Comparison of ENCODE assay signal across 9 cellular contexts in the genomic region with DNA sequence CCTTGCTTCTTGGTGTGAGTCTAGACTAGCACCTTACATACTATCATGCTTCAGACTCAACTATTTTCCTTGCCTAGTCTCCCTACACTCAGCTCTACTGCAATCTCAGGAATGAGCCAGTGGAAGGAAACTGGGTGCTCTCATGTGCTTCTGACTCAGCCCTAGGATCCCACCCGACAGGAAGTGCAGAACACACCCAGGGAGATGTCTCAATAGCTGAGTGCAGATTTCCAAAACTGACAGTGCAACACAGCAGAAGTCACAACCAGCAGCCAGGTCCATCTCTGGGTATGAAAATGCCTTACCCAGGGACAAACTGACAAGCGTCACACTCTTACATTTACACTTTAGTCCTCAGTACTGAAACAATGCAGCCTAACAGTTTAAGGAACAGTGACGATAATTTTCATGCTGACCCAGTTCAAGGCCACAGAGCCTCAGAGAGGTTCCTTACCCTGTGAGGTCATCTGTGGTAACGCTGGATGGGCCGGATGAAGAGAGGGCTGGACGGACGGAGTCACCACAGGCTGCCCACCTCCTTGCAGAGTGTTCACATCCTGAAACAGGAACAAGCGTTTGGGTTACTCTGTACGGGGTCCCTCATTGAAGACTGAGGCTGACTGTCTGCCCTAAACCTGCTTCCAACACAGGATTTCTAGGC. TPM values are rescaled to one million over a fixed set of nuclear protein-coding genes. Genes with fewer than 3 reads are reported as not detected.
A peak's percentile ranks its signal among the peaks of the same experiment; 100 is the strongest.
DNase-seq lines count a peak whose midpoint lies in the region; ATAC-seq, FAIRE-seq and TF ChIP-seq lines count a peak whose summit lies in the region.
"Had no signal": no experiment of that assay in that cellular context is flagged by ENCODE, and none has a peak within 500 bp of the region (broad histone marks: within the 10 kb centered on the region; RNA-seq: fewer than 3 reads in every experiment).

No MANE protein-coding gene starts in this region.

- peak overlapping the region; percentile 52; the same call in 1 of the 2 replicates for H3K4me2 ChIP-seq in IMR-90 (ENCODE audit: low read depth, low read length)
- peak overlapping the region; percentile 46 for H3K4me2 ChIP-seq in keratinocyte (ENCODE audit: control insufficient read depth, extremely low read depth, insufficient read depth, low read depth, low read length)
- H3K4me2 ChIP-seq in OCI-LY7 (ENCODE audit: low read length), result no peak overlapping the region

- H2BK15ac ChIP-seq in IMR-90 (ENCODE audit: low read depth, low read length), result peak overlapping the region; percentile 64; the same call in 2 of the 3 replicates

- peak overlapping the region; percentile 91 for H3K23ac ChIP-seq in IMR-90 (ENCODE audit: low read depth, low read length)

- CTCF ChIA-PET in IMR-90 (lab: Yijun Ruan, JAX), result no interaction called here
- CTCF ChIA-PET in OCI-LY7 (lab: Charles Lee; ENCODE audit: unreplicated experiment), result no interaction called here

- BruUV-seq in IMR-90 (replicated peaks; lab: Mats Ljungman, UMichigan), result no TSS peak
- no TSS peak for BruUV-seq in OCI-LY7 (replicated peaks; lab: Mats Ljungman, UMichigan)

- peak overlapping the region; percentile 83 for H3K18ac ChIP-seq in IMR-90 (ENCODE audit: low read depth, low read length)

- peak overlapping the region; percentile 76; the same call in 1 of the 2 replicates for H4K5ac ChIP-seq in IMR-90 (ENCODE audit: low read depth, low read length)

- H3K9me3 ChIP-seq in IMR-90 (ENCODE audit: control insufficient read depth, insufficient read depth, low read length) (no peaks in the 10 kb centered on the region), ascending aorta (no peaks in the 10 kb centered on the region), keratinocyte (ENCODE audit: control insufficient read depth, low read depth, low read length) (no peaks in the 10 kb centered on the region), subcutaneous abdominal adipose tissue (ENCODE audit: control insufficient read depth in 5 of 5, low read length in 5 of 5) (no peaks in the 10 kb centered on the region), OCI-LY7 (ENCODE audit: low read length) (no peaks in the 10 kb centered on the region), endodermal cell (ENCODE audit: control insufficient read depth, low read length) (no peaks in the 10 kb centered on the region)

- peak overlapping the region; percentile 81 for H4K91ac ChIP-seq in IMR-90 (ENCODE audit: insufficient read depth, low read depth, low read length)

- H2BK120ac ChIP-seq in IMR-90 (ENCODE audit: low read depth, low read length), result peak overlapping the region; percentile 92

- H3K27ac ChIP-seq in IMR-90 (ENCODE audit: insufficient read depth, low read length) (peak overlapping the region; percentile 52), ascending aorta (peak overlapping the region; percentile 27 to 51), keratinocyte (ENCODE audit: control insufficient read depth, insufficient read depth, low read length) (peak overlapping the region; percentile 86), subcutaneous abdominal adipose tissue (ENCODE audit: low read depth, low read length) (peak overlapping the region; percentile 65), OCI-LY7 (ENCODE audit: low read depth, low read length, poor library complexity, severe bottlenecking) (no peak overlapping the region), endodermal cell (ENCODE audit: low read depth, low read length) (no peak overlapping the region)

- H3K27ac Mint-ChIP-seq in endodermal cell, result no peak overlapping the region
- H3K27ac Mint-ChIP-seq: activated naive CD4-positive, alpha-beta T cell treated with anti-CD3 and anti-CD28 coated beads, Interleukin-2, amount 50 U/mL, for 24 hours had no signal

- H2AFZ ChIP-seq in IMR-90 (replicated peaks; ENCODE audit: low read length, poor library complexity) (peak overlapping the region; percentile 79), keratinocyte (ENCODE audit: control insufficient read depth, low read length) (peak overlapping the region; percentile 57), OCI-LY7 (ENCODE audit: low read length) (no peak overlapping the region)

- H2BK20ac ChIP-seq in IMR-90 (ENCODE audit: low read depth, low read length), result peak overlapping the region; percentile 94

- H3K79me2 ChIP-seq in keratinocyte (ENCODE audit: control insufficient read depth, insufficient read depth, low read length), result no peaks in the 10 kb centered on the region
- H3K79me2 ChIP-seq in OCI-LY7 (ENCODE audit: insufficient read depth, low read depth, low read length), result no peaks in the 10 kb centered on the region

- 68% methylated on average over 5 of the region's 9 CpGs; no CpG with 5 or more reads in 1 of the 2 experiments for WGBS in IMR-90 (ENCODE audit: extremely low coverage in 2 of 2, insufficient read length in 1 of 2), 2 experiments
- WGBS in endodermal cell (ENCODE audit: insufficient coverage in 1 of 2, insufficient read length in 1 of 2), 2 experiments, result 90 to 95% methylated on average over 4 to 9 of the region's 9 CpGs

- no peak for TF ChIP-seq RAD21 in IMR-90 (IDR thresholded peaks at IDR 0.05; ENCODE audit: low read length)

- DNase-seq in IMR-90 (peak; percentile 94), ascending aorta (ENCODE audit: low spot score in 2 of 2) (peak; percentile 43 to 75), keratinocyte (ENCODE audit: low read depth, low spot score) (peak; percentile 62), OCI-LY7 (ENCODE audit: low spot score) (no peak), endodermal cell (no peak), GM19238 (ENCODE audit: insufficient read length, low spot score) (no peak)

- peak overlapping the region; percentile 36 for H3K56ac ChIP-seq in IMR-90 (ENCODE audit: extremely low read depth, insufficient read depth, low read length)

- peak overlapping the region; percentile 45 to 88 for H4K8ac ChIP-seq in IMR-90 (ENCODE audit: low read depth in 2 of 2, low read length in 2 of 2)

- no peaks in the 10 kb centered on the region for H3K27me3 Mint-ChIP-seq in endodermal cell (ENCODE audit: insufficient read depth)
- H3K27me3 Mint-ChIP-seq: activated naive CD4-positive, alpha-beta T cell treated with anti-CD3 and anti-CD28 coated beads, Interleukin-2, amount 50 U/mL, for 24 hours had no signal

- in situ Hi-C loops in IMR-90 (cut with MboI; ENCODE audit: low sequenced_read_pairs), result no loop called here

- peaks cover 16% of the 10 kb centered on the region for H3K36me3 ChIP-seq in IMR-90 (ENCODE audit: control insufficient read depth, insufficient read depth, low read length)
- H3K36me3 ChIP-seq in ascending aorta, result peaks cover 53 to 85% of the 10 kb centered on the region in 2 donors
- H3K36me3 ChIP-seq in keratinocyte (ENCODE audit: control insufficient read depth in 2 of 2, extremely low read depth in 1 of 2, insufficient read depth in 2 of 2, low read length in 2 of 2), result peaks cover 16 to 33% of the 10 kb centered on the region in 2 experiments
- H3K36me3 ChIP-seq in subcutaneous abdominal adipose tissue (ENCODE audit: control insufficient read depth in 5 of 5, insufficient read depth in 5 of 5, low read length in 5 of 5), result peaks cover 64 to 78% (median 72%) of the 10 kb centered on the region in 5 donors
- H3K36me3 ChIP-seq in OCI-LY7 (ENCODE audit: insufficient read depth, low read length), result peaks cover 94% of the 10 kb centered on the region
- peaks cover 84% of the 10 kb centered on the region for H3K36me3 ChIP-seq in endodermal cell (ENCODE audit: control insufficient read depth, insufficient read depth, low read length)

- H3K9me1 ChIP-seq in IMR-90 (ENCODE audit: insufficient read depth, low read length), result peaks cover 15% of the 10 kb centered on the region
- no peaks in the 10 kb centered on the region for H3K9me1 ChIP-seq in keratinocyte (ENCODE audit: control insufficient read depth, extremely low read depth, insufficient read depth, low read length)

- ATAC-seq in IMR-90 (ENCODE audit: low read depth) (peak; percentile 94), GM21390 (IDR thresholded peaks at IDR 0.05; ENCODE audit: unreplicated experiment) (no peak)

- dilution Hi-C loops in IMR-90 (cut with HindIII; ENCODE audit: low sequenced_read_pairs, unreplicated experiment) (no loop called here), keratinocyte (cut with MboI; ENCODE audit: extremely low pct_ligation_motif_present, low sequenced_read_pairs) (no loop called here)

- peak overlapping the region; percentile 0; the same call in 1 of the 2 replicates for H3K9ac ChIP-seq in IMR-90 (ENCODE audit: low read depth, low read length)
- peak overlapping the region; percentile 67 for H3K9ac ChIP-seq in keratinocyte (ENCODE audit: control insufficient read depth, extremely low read depth, insufficient read depth, low read length)
- H3K9ac ChIP-seq in subcutaneous abdominal adipose tissue (ENCODE audit: low read length in 5 of 5), result peak overlapping the region in 2 of 5 donors; percentile 21 to 42
- H3K9ac ChIP-seq in endodermal cell (ENCODE audit: extremely low read depth, low read length, poor library complexity, severe bottlenecking), result no peak overlapping the region

- H3K4ac ChIP-seq in IMR-90 (ENCODE audit: low read depth, low read length), result peak overlapping the region; percentile 95

- H3K9me3 Mint-ChIP-seq in endodermal cell, result no peaks in the 10 kb centered on the region
- H3K9me3 Mint-ChIP-seq: activated naive CD4-positive, alpha-beta T cell treated with anti-CD3 and anti-CD28 coated beads, Interleukin-2, amount 50 U/mL, for 24 hours had no signal

- H3K9me2 ChIP-seq in OCI-LY7 (ENCODE audit: insufficient read depth, low read length), result no peaks in the 10 kb centered on the region

- no peak overlapping the region for H3K4me3 ChIP-seq in IMR-90 (ENCODE audit: insufficient read depth, low read depth, low read length)
- peak overlapping the region in 1 of 2 donors; percentile 13 for H3K4me3 ChIP-seq in ascending aorta
- peak overlapping the region in 2 of 3 experiments; percentile 31 to 35 for H3K4me3 ChIP-seq in keratinocyte (ENCODE audit: control insufficient read depth in 2 of 3, extremely low read depth in 1 of 3, insufficient read depth in 2 of 3, low read depth in 1 of 3, low read length in 3 of 3)
- peak overlapping the region in 2 of 5 donors; percentile 22 to 47 for H3K4me3 ChIP-seq in subcutaneous abdominal adipose tissue (ENCODE audit: low read depth in 1 of 5, low read length in 5 of 5)
- H3K4me3 ChIP-seq in OCI-LY7 (ENCODE audit: low read depth, low read length, poor library complexity, severe bottlenecking), result no peak overlapping the region
- H3K4me3 ChIP-seq in endodermal cell (ENCODE audit: low read length), result no peak overlapping the region

- TF ChIP-seq CTCF in IMR-90 (conservative IDR thresholded peaks at IDR 0.05; ENCODE audit: low read depth, low read length) (no peak), ascending aorta (IDR thresholded peaks at IDR 0.05) (no peak), keratinocyte (optimal IDR thresholded peaks at IDR 0.05 in 1 of 3, IDR thresholded peaks at IDR 0.05 in 1 of 3, conservative IDR thresholded peaks at IDR 0.05 in 1 of 3; ENCODE audit: extremely low read depth in 1 of 3, insufficient read depth in 2 of 3, low read length in 3 of 3) (no peak), OCI-LY7 (conservative IDR thresholded peaks at IDR 0.05; ENCODE audit: low read length) (no peak), endodermal cell (conservative IDR thresholded peaks at IDR 0.05) (no peak)

- FAIRE-seq in keratinocyte (lab: Jason Lieb, UNC), result peak; percentile 98

- no peak for TF ChIP-seq POLR2A in IMR-90 (IDR thresholded peaks at IDR 0.05; ENCODE audit: low read depth, low read length)

- peak overlapping the region; percentile 88 for H3K14ac ChIP-seq in IMR-90 (replicated peaks; ENCODE audit: low read depth, low read length)

- peaks cover 6% of the 10 kb centered on the region for H3K4me1 ChIP-seq in IMR-90 (ENCODE audit: control insufficient read depth, insufficient read depth, low read length)
- H3K4me1 ChIP-seq in ascending aorta, result no peaks in the 10 kb centered on the region
- peaks cover 36% of the 10 kb centered on the region for H3K4me1 ChIP-seq in keratinocyte (ENCODE audit: control insufficient read depth, extremely low read depth, insufficient read depth, low read length)
- H3K4me1 ChIP-seq in subcutaneous abdominal adipose tissue (ENCODE audit: control insufficient read depth in 5 of 5, insufficient read depth in 5 of 5, low read length in 5 of 5), result peaks cover 4 to 21% (median 9%) of the 10 kb centered on the region in 5 donors
- no peaks in the 10 kb centered on the region for H3K4me1 ChIP-seq in OCI-LY7 (ENCODE audit: insufficient read depth, low read length, poor library complexity, severe bottlenecking)
- H3K4me1 ChIP-seq in endodermal cell (ENCODE audit: control insufficient read depth, insufficient read depth, low read length), result peaks cover 3% of the 10 kb centered on the region

- H3K79me1 ChIP-seq in IMR-90 (ENCODE audit: low read depth in 1 of 2, low read length in 2 of 2), result peaks cover 4 to 20% of the 10 kb centered on the region in 2 experiments; a peak in 3 of 4 replicates

- no peaks in the 10 kb centered on the region for H3K4me1 Mint-ChIP-seq in endodermal cell

- no peak overlapping the region for H3K4me3 Mint-ChIP-seq in endodermal cell
- H3K4me3 Mint-ChIP-seq: activated naive CD4-positive, alpha-beta T cell treated with anti-CD3 and anti-CD28 coated beads, Interleukin-2, amount 50 U/mL, for 24 hours had no signal

- POLR2A ChIA-PET in IMR-90 (lab: Charles Lee; ENCODE audit: unreplicated experiment) (no interaction called here), OCI-LY7 (lab: Charles Lee) (interaction anchor here (0.6 kb wide), 1 partner anchor 26 kb away, joined by 3 read pairs; no protein-coding TSS in a partner anchor)

- peaks cover 28% of the 10 kb centered on the region for H3K36me3 Mint-ChIP-seq in endodermal cell (ENCODE audit: low read depth)

- H2AK9ac ChIP-seq in IMR-90 (replicated peaks; ENCODE audit: low read depth, low read length, poor library complexity), result peak overlapping the region; percentile 77

- H4K20me1 ChIP-seq in IMR-90 (ENCODE audit: insufficient read depth, low read length), result no peaks in the 10 kb centered on the region
- H4K20me1 ChIP-seq in keratinocyte (ENCODE audit: control insufficient read depth, extremely low read depth, insufficient read depth, low read length), result no peaks in the 10 kb centered on the region
- H4K20me1 ChIP-seq in OCI-LY7 (ENCODE audit: insufficient read depth, low read length), result no peaks in the 10 kb centered on the region; the same call in 1 of the 2 replicates

- intact Hi-C loops in IMR-90 (cut with micrococcal nuclease) (loop anchor here (2.0 kb wide), 1 partner anchor 33 kb away; a partner anchor contains a TSS), ascending aorta (cut with DNase I) (no loop called here), OCI-LY7 (cut with micrococcal nuclease; ENCODE audit: unreplicated experiment) (no loop called here)

- peak overlapping the region; percentile 80 for H2BK5ac ChIP-seq in IMR-90 (ENCODE audit: low read depth, low read length, poor library complexity, severe bottlenecking)

- peak overlapping the region; percentile 52 for H2AK5ac ChIP-seq in IMR-90 (ENCODE audit: low read depth, low read length)

- no peaks in the 10 kb centered on the region for H3K27me3 ChIP-seq in IMR-90 (ENCODE audit: control insufficient read depth, insufficient read depth, low read length)
- H3K27me3 ChIP-seq in ascending aorta, result no peaks in the 10 kb centered on the region
- H3K27me3 ChIP-seq in keratinocyte (ENCODE audit: control insufficient read depth, extremely low read depth, insufficient read depth, low read length), result no peaks in the 10 kb centered on the region
- no peaks in the 10 kb centered on the region for H3K27me3 ChIP-seq in subcutaneous abdominal adipose tissue (ENCODE audit: control insufficient read depth in 5 of 5, insufficient read depth in 4 of 5, low read length in 5 of 5)
- no peaks in the 10 kb centered on the region for H3K27me3 ChIP-seq in endodermal cell (ENCODE audit: control insufficient read depth, insufficient read depth, low read length, poor library complexity, severe bottlenecking)

RNA-seq across cellular contexts. Expression of a gene that starts 33.0 kb away (rescaled TPM):
- 25.5 and 25.6 TPM in 2 replicates for total RNA-seq in IMR-90 (2012; rRNA removed)
- 20.1 and 20.4 TPM in 2 replicates for polyA plus RNA-seq in IMR-90 (2012; rRNA removed)
- 8.6 and 9.6 TPM in 2 replicates for polyA plus RNA-seq in IMR-90 (2012; cell fraction: cytosol; rRNA removed)
- polyA plus RNA-seq in IMR-90 (2012; cell fraction: nucleus; rRNA removed; ENCODE audit: low replicate concordance), result 20.7 and 43.2 TPM in 2 replicates
- total RNA-seq in ascending aorta, result 24.4 TPM
- polyA plus RNA-seq in keratinocyte, result 22.4 to 31.4 TPM (median 22.7 TPM) in 3 replicates
- 67.2 TPM for polyA plus RNA-seq in keratinocyte (2011; ENCODE audit: low read depth)
- 14.2 and 17.0 TPM in 2 replicates for polyA plus RNA-seq in keratinocyte (2011; cell fraction: cytosol; rRNA removed)
- 41.2 and 42.6 TPM in 2 replicates for polyA plus RNA-seq in keratinocyte (2011; cell fraction: nucleus; rRNA removed)
- polyA plus RNA-seq in keratinocyte (2012; ENCODE audit: low replicate concordance), result 17.8 and 21.2 TPM in 2 replicates
- polyA minus RNA-seq in keratinocyte, result 52.3 to 64.6 TPM (median 63.5 TPM) in 3 replicates
- polyA minus RNA-seq in keratinocyte (2011; cell fraction: cytosol; rRNA and poly(A)+ RNA removed), result 15.2 TPM
- polyA minus RNA-seq in keratinocyte (2011; cell fraction: nucleus; rRNA and poly(A)+ RNA removed), result 32.4 and 48.2 TPM in 2 replicates
- total RNA-seq in OCI-LY7 (2014; rRNA removed; shearing (Covaris generic)), result 25.5 and 39.9 TPM in 2 replicates
- 47.3 and 58.0 TPM in 2 replicates for total RNA-seq in OCI-LY7 (2022)
- 10 to 100 TPM; 17.1 to 19.6 TPM for total RNA-seq in endodermal cell
- 15.6 TPM for polyA plus RNA-seq in endodermal cell (2013, experiment 1 of 2)
- polyA plus RNA-seq in endodermal cell (2013, experiment 2 of 2), result 15.2 TPM

RNA-seq across cellular contexts. Expression of a gene that starts 33.3 kb away (rescaled TPM):
- total RNA-seq in IMR-90 (2012; rRNA removed) (23.3 and 27.5 TPM in 2 replicates), ascending aorta (3.7 TPM), OCI-LY7 (2022) (12.4 and 16.7 TPM in 2 replicates), endodermal cell (10 to 100 TPM; 29.1 to 32.4 TPM)
- polyA plus RNA-seq in IMR-90 (2012; rRNA removed) (16.4 and 17.9 TPM in 2 replicates), keratinocyte (15.7 to 21.1 TPM (median 20.3 TPM) in 3 replicates)
- 9.3 and 10.2 TPM in 2 replicates for polyA plus RNA-seq in IMR-90 (2012; cell fraction: cytosol; rRNA removed)
- polyA plus RNA-seq in IMR-90 (2012; cell fraction: nucleus; rRNA removed; ENCODE audit: low replicate concordance), result 1.9 and 7.6 TPM in 2 replicates
- polyA plus RNA-seq in keratinocyte (2011; ENCODE audit: low read depth), result 13.4 TPM
- polyA plus RNA-seq in keratinocyte (2011; cell fraction: cytosol; rRNA removed), result 10.7 and 16.3 TPM in 2 replicates
- 20.6 and 24.9 TPM in 2 replicates for polyA plus RNA-seq in keratinocyte (2011; cell fraction: nucleus; rRNA removed)
- polyA plus RNA-seq in keratinocyte (2012; ENCODE audit: low replicate concordance), result 18.7 and 25.3 TPM in 2 replicates
- 8.0 to 21.6 TPM (median 15.4 TPM) in 3 replicates for polyA minus RNA-seq in keratinocyte
- polyA minus RNA-seq in keratinocyte (2011; cell fraction: cytosol; rRNA and poly(A)+ RNA removed), result 9.0 TPM
- 12.5 and 20.7 TPM in 2 replicates for polyA minus RNA-seq in keratinocyte (2011; cell fraction: nucleus; rRNA and poly(A)+ RNA removed)
- 3.9 and 4.7 TPM in 2 replicates for total RNA-seq in OCI-LY7 (2014; rRNA removed; shearing (Covaris generic))
- polyA plus RNA-seq in endodermal cell (2013, experiment 1 of 2), result 20.6 TPM
- polyA plus RNA-seq in endodermal cell (2013, experiment 2 of 2), result 22.7 TPM

RNA-seq across cellular contexts. Expression of a gene that starts 37.3 kb away (rescaled TPM):
- total RNA-seq in IMR-90 (2012; rRNA removed) (5.8 and 7.2 TPM in 2 replicates), ascending aorta (7.2 TPM), OCI-LY7 (2022) (1.3 and 2.2 TPM in 2 replicates), endodermal cell (1 to 10 TPM; 1.8 to 3.1 TPM)
- polyA plus RNA-seq in IMR-90 (2012; rRNA removed) (5.1 and 6.3 TPM in 2 replicates), keratinocyte (111 to 164 TPM (median 122 TPM) in 3 replicates)
- polyA plus RNA-seq in IMR-90 (2012; cell fraction: cytosol; rRNA removed), result 3.9 and 4.7 TPM in 2 replicates
- polyA plus RNA-seq in IMR-90 (2012; cell fraction: nucleus; rRNA removed; ENCODE audit: low replicate concordance), result 2.0 and 2.7 TPM in 2 replicates
- 30.9 TPM for polyA plus RNA-seq in keratinocyte (2011; ENCODE audit: low read depth)
- polyA plus RNA-seq in keratinocyte (2011; cell fraction: cytosol; rRNA removed), result 102 and 132 TPM in 2 replicates
- polyA plus RNA-seq in keratinocyte (2011; cell fraction: nucleus; rRNA removed), result 155 and 167 TPM in 2 replicates
- polyA plus RNA-seq in keratinocyte (2012; ENCODE audit: low replicate concordance), result 66.6 and 127 TPM in 2 replicates
- 110 to 190 TPM (median 116 TPM) in 3 replicates for polyA minus RNA-seq in keratinocyte
- 77.7 TPM for polyA minus RNA-seq in keratinocyte (2011; cell fraction: cytosol; rRNA and poly(A)+ RNA removed)
- 64.6 and 84.0 TPM in 2 replicates for polyA minus RNA-seq in keratinocyte (2011; cell fraction: nucleus; rRNA and poly(A)+ RNA removed)
- total RNA-seq in OCI-LY7 (2014; rRNA removed; shearing (Covaris generic)), result 0.70 and 2.7 TPM in 2 replicates
- 2.3 TPM for polyA plus RNA-seq in endodermal cell (2013, experiment 1 of 2)
- 2.5 TPM for polyA plus RNA-seq in endodermal cell (2013, experiment 2 of 2)

Comparison
In these comparisons a context has a peak if more than half of its experiments do, and no peak if none do; other contexts are left out.
1. DNase-seq: peak in IMR-90 (single experiment), ascending aorta (2 of 2) and keratinocyte (single experiment); none in OCI-LY7 (single experiment), endodermal cell (single experiment) and GM19238 (single experiment).
2. H3K27ac ChIP-seq: peak in IMR-90 (single experiment), ascending aorta (2 of 2), keratinocyte (single experiment) and subcutaneous abdominal adipose tissue (single experiment); none in OCI-LY7 (single experiment) and endodermal cell (single experiment).
3. H3K4me3 ChIP-seq: peak in keratinocyte (2 of 3); none in IMR-90 (single experiment), OCI-LY7 (single experiment) and endodermal cell (single experiment).